ENCODE assay signal across 8 cellular contexts in the genomic region with DNA sequence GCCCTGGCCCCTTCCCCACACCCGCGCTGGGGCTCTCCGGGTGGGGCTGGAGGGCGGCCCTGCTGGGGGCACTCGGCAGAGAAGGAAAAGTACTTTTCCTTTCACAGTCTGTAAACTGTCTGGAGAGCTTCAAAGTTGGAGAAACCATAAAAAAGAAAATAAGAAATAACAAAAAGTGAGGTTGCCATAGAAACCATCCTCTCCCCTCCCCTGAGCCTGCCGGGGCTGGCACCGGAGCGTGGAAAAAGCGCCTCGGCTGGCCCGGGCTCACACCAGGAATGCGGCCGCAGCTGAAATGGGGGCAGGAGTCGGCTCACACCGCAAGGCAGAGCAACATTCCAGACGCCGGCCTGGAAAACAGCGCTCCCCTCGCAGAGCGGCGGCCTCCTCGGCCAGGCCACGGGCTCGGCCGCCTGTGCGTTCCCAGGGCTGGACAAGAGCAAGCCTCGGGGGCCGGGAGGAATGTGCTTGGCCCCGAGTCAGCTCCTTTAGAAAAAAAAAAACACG.
DNase-seq lines count a peak whose midpoint lies in the region; ATAC-seq and TF ChIP-seq lines count a peak whose summit lies in the region.

No MANE protein-coding gene starts in this region.

- no peak for TF ChIP-seq POLR2A in gastroesophageal sphincter (IDR thresholded peaks at IDR 0.05)

- TF ChIP-seq EP300 in gastroesophageal sphincter (IDR thresholded peaks at IDR 0.05) = peak; percentile 1

- no peak overlapping the region for H2AFZ ChIP-seq in neural progenitor cell (replicated peaks)

- peak; percentile 67 for DNase-seq in AG09309 (ENCODE audit: low read depth)
- DNase-seq in SJSA1 (ENCODE audit: low read depth in 1 of 2, low spot score in 2 of 2) = peak; percentile 81 to 88
- peak; percentile 89 for DNase-seq in neural progenitor cell (ENCODE audit: low spot score)
- no peak for DNase-seq in NCI-H2227 treated with DMSO at 0.1 percent for 48 hours (lab: John Stamatoyannopoulos, UW)
- DNase-seq in activated naive CD4-positive, alpha-beta T cell (lab: John Stamatoyannopoulos, UW) = no peak
- DNase-seq in NCI-H446 (lab: John Stamatoyannopoulos, UW) = no peak
- DNase-seq in stimulated activated CD4-positive, alpha-beta T cell treated with anti-CD3 and anti-CD28 coated beads, Interleukin-2, amount 100 ng/mL, for 24 hours = no peak

- no peaks in the 10 kb centered on the region for H3K79me2 ChIP-seq in neural progenitor cell (ENCODE audit: low read depth)

- H3K9me3 ChIP-seq in SJSA1 (replicated peaks) (no peaks in the 10 kb centered on the region; the same call in 1 of the 2 replicates), gastroesophageal sphincter (no peaks in the 10 kb centered on the region), neural progenitor cell (ENCODE audit: low read depth) (no peaks in the 10 kb centered on the region)

- ATAC-seq in gastroesophageal sphincter = peak; percentile 85

- peaks cover 14% of the 10 kb centered on the region for H3K4me1 ChIP-seq in SJSA1 (replicated peaks)
- H3K4me1 ChIP-seq in gastroesophageal sphincter = peaks cover 5 to 67% (median 42%) of the 10 kb centered on the region in 3 donors
- H3K4me1 ChIP-seq in neural progenitor cell = peaks cover 31% of the 10 kb centered on the region

- H4K20me1 ChIP-seq in neural progenitor cell (ENCODE audit: low read depth) = no peaks in the 10 kb centered on the region

- H3K27me3 ChIP-seq in SJSA1 (replicated peaks) (no peaks in the 10 kb centered on the region), gastroesophageal sphincter (no peaks in the 10 kb centered on the region), neural progenitor cell (peaks cover 13% of the 10 kb centered on the region)

- H3K36me3 ChIP-seq in SJSA1 (no peaks in the 10 kb centered on the region), gastroesophageal sphincter (no peaks in the 10 kb centered on the region), neural progenitor cell (no peaks in the 10 kb centered on the region)

- no peak overlapping the region for H3K4me3 Mint-ChIP-seq in neural progenitor cell

- H3K4me3 ChIP-seq in AG09309 (ENCODE audit: control insufficient read depth, low read depth, low read length) (no peak overlapping the region; the same call in none of the 2 replicates), SJSA1 (no peak overlapping the region; the same call in 1 of the 2 replicates), gastroesophageal sphincter (peak overlapping the region in 1 of 2 donors; percentile 18), neural progenitor cell (no peak overlapping the region)

- H3K4me1 Mint-ChIP-seq in neural progenitor cell = peaks cover 30% of the 10 kb centered on the region

- H3K27ac Mint-ChIP-seq in neural progenitor cell = peak overlapping the region; percentile 93

- peaks cover 16% of the 10 kb centered on the region for H3K27me3 Mint-ChIP-seq in neural progenitor cell (ENCODE audit: insufficient read depth, low read depth)

- H3K9me3 Mint-ChIP-seq in neural progenitor cell = peaks cover 3% of the 10 kb centered on the region

- H3F3A ChIP-seq in neural progenitor cell (ENCODE audit: low read depth) = peaks cover 8% of the 10 kb centered on the region

- H3K27ac ChIP-seq in SJSA1 = peak overlapping the region; percentile 46
- peak overlapping the region; percentile 78 to 97 (median 94) for H3K27ac ChIP-seq in gastroesophageal sphincter
- peak overlapping the region; percentile 33 for H3K27ac ChIP-seq in neural progenitor cell

- 10% methylated on average over 17 of the region's 30 CpGs; no CpG with 5 or more reads in 1 of the 2 donors for WGBS in gastroesophageal sphincter (ENCODE audit: low coverage in 1 of 2), 2 donors

- H3K36me3 Mint-ChIP-seq in neural progenitor cell = no peaks in the 10 kb centered on the region

- no peak overlapping the region for H3K9ac ChIP-seq in neural progenitor cell

- TF ChIP-seq CTCF in AG09309 (IDR thresholded peaks at IDR 0.05; ENCODE audit: control insufficient read depth, insufficient read depth, low read depth, low read length, missing control alignments) (peak; percentile 16), gastroesophageal sphincter (IDR thresholded peaks at IDR 0.05) (peak in 3 of 4 experiments; percentile 17 to 50 (median 20)), neural progenitor cell (IDR thresholded peaks at IDR 0.05) (no peak)

- peak overlapping the region; percentile 54 for H3K4me2 ChIP-seq in neural progenitor cell

Comparison
In these comparisons a context has a peak if more than half of its experiments do, and no peak if none do; other contexts are left out.
1. DNase-seq: peak in AG09309 (single experiment), SJSA1 (2 of 2) and neural progenitor cell (single experiment); none in NCI-H2227 treated with DMSO at 0.1 percent for 48 hours (single experiment), activated naive CD4-positive, alpha-beta T cell (0 of 4), NCI-H446 (0 of 2) and stimulated activated CD4-positive, alpha-beta T cell treated with anti-CD3 and anti-CD28 coated beads, Interleukin-2, amount 100 ng/mL, for 24 hours (0 of 2).
2. H3K27ac ChIP-seq: peak in every context shown above with its lines; median percentile 94 in gastroesophageal sphincter; 46 in SJSA1; 33 in neural progenitor cell.